18 cellular contexts compared by ENCODE assay signal in genomic region chr5:15757103-15757502, GRCh38.
DNase-seq lines count a peak whose midpoint lies in the region; ATAC-seq and TF ChIP-seq lines count a peak whose summit lies in the region.
"Had no signal": no experiment of that assay in that cellular context is flagged by ENCODE, and none has a peak within 500 bp of the region (broad histone marks: within the 10 kb centered on the region; RNA-seq: fewer than 3 reads in every experiment).

No MANE protein-coding gene starts in this region.

- H4K5ac ChIP-seq in IMR-90 (ENCODE audit: low read depth, low read length): no peak overlapping the region

- POLR2A ChIA-PET in IMR-90 (lab: Charles Lee; ENCODE audit: unreplicated experiment): no interaction called here

- H3K4me1 ChIP-seq in IMR-90 (ENCODE audit: control insufficient read depth, insufficient read depth, low read length) (no peaks in the 10 kb centered on the region), mesodermal cell (ENCODE audit: control insufficient read depth, insufficient read depth, low read length, poor library complexity, severe bottlenecking) (peaks cover 20% of the 10 kb centered on the region)
- H3K4me1 ChIP-seq: colonic mucosa had no signal

- H3K27ac ChIP-seq in IMR-90 (ENCODE audit: insufficient read depth, low read length): no peak overlapping the region
- H3K27ac ChIP-seq in mesodermal cell (ENCODE audit: low read depth, low read length, severe bottlenecking): peak overlapping the region; percentile 72
- H3K27ac ChIP-seq: colonic mucosa had no signal

- no peak overlapping the region for H2BK15ac ChIP-seq in IMR-90 (ENCODE audit: low read depth, low read length)

- H3K9ac ChIP-seq in IMR-90 (ENCODE audit: low read depth, low read length): no peak overlapping the region

- intact Hi-C loops in IMR-90 (cut with micrococcal nuclease): no loop called here

- no peak overlapping the region for H2BK20ac ChIP-seq in IMR-90 (ENCODE audit: low read depth, low read length)

- no TSS peak for BruUV-seq in IMR-90 (replicated peaks; lab: Mats Ljungman, UMichigan)

- H4K20me1 ChIP-seq in IMR-90 (ENCODE audit: insufficient read depth, low read length): peaks cover 5% of the 10 kb centered on the region

- peaks cover 5 to 16% of the 10 kb centered on the region in 2 experiments; a peak in 3 of 4 replicates for H3K79me1 ChIP-seq in IMR-90 (ENCODE audit: low read depth in 1 of 2, low read length in 2 of 2)

- in situ Hi-C loops in IMR-90 (cut with MboI; ENCODE audit: low sequenced_read_pairs): no loop called here

- H3K9me3 ChIP-seq in IMR-90 (ENCODE audit: control insufficient read depth, insufficient read depth, low read length) (peaks cover 2% of the 10 kb centered on the region), mesodermal cell (ENCODE audit: control insufficient read depth, low read length) (peaks cover 13% of the 10 kb centered on the region)
- H3K9me3 ChIP-seq: colonic mucosa had no signal

- TF ChIP-seq POLR2A in IMR-90 (IDR thresholded peaks at IDR 0.05; ENCODE audit: low read depth, low read length): no peak

- H3K4me2 ChIP-seq in IMR-90 (ENCODE audit: low read depth, low read length): no peak overlapping the region

- TF ChIP-seq RAD21 in IMR-90 (IDR thresholded peaks at IDR 0.05; ENCODE audit: low read length): no peak

- no peak overlapping the region for H3K18ac ChIP-seq in IMR-90 (ENCODE audit: low read depth, low read length)

- dilution Hi-C loops in IMR-90 (cut with HindIII; ENCODE audit: low sequenced_read_pairs, unreplicated experiment): no loop called here

- H2AFZ ChIP-seq in IMR-90 (replicated peaks; ENCODE audit: low read length, poor library complexity): no peak overlapping the region

- no peak overlapping the region for H2AK9ac ChIP-seq in IMR-90 (replicated peaks; ENCODE audit: low read depth, low read length, poor library complexity)

- peak; percentile 82 for ATAC-seq in IMR-90 (ENCODE audit: low read depth)
- ATAC-seq in HG03175 (IDR thresholded peaks at IDR 0.05; ENCODE audit: unreplicated experiment): no peak
- ATAC-seq: activated CD4-positive, alpha-beta T cell treated with anti-CD3 and anti-CD28 coated beads for 36 hours; Panc1 had no signal

- WGBS in IMR-90 (ENCODE audit: extremely low coverage in 2 of 2, insufficient read length in 1 of 2), 2 experiments: no CpG with 5 or more reads among the region's 1 CpG
- 29 to 40% methylated on average over 1 of the region's 1 CpG for WGBS in mesodermal cell (ENCODE audit: insufficient coverage in 2 of 2), 2 experiments

- H3K56ac ChIP-seq in IMR-90 (ENCODE audit: extremely low read depth, insufficient read depth, low read length): no peak overlapping the region

- no peak overlapping the region for H4K91ac ChIP-seq in IMR-90 (ENCODE audit: insufficient read depth, low read depth, low read length)

- CTCF ChIA-PET in IMR-90 (lab: Yijun Ruan, JAX): interaction anchor here (0.7 kb wide), 2 partner anchors 665 to 860 kb away, joined by 3 to 4 read pairs; no protein-coding TSS in a partner anchor

- no peak for TF ChIP-seq CTCF in AG10803 (conservative IDR thresholded peaks at IDR 0.05; ENCODE audit: low read length)
- TF ChIP-seq CTCF in IMR-90 (conservative IDR thresholded peaks at IDR 0.05; ENCODE audit: low read depth, low read length): no peak

- no peaks in the 10 kb centered on the region for H3K27me3 ChIP-seq in IMR-90 (ENCODE audit: control insufficient read depth, insufficient read depth, low read length)
- H3K27me3 ChIP-seq: colonic mucosa had no signal

- H3K4ac ChIP-seq in IMR-90 (ENCODE audit: low read depth, low read length): no peak overlapping the region

- no peak overlapping the region for H3K14ac ChIP-seq in IMR-90 (replicated peaks; ENCODE audit: low read depth, low read length)

- H3K36me3 ChIP-seq in IMR-90 (ENCODE audit: control insufficient read depth, insufficient read depth, low read length) (no peaks in the 10 kb centered on the region), mesodermal cell (ENCODE audit: control insufficient read depth, insufficient read depth, low read length) (no peaks in the 10 kb centered on the region)
- H3K36me3 ChIP-seq: colonic mucosa had no signal

- H2AK5ac ChIP-seq in IMR-90 (ENCODE audit: low read depth, low read length): no peak overlapping the region

- H2BK5ac ChIP-seq in IMR-90 (ENCODE audit: low read depth, low read length, poor library complexity, severe bottlenecking): no peak overlapping the region

- H4K8ac ChIP-seq in IMR-90 (ENCODE audit: low read depth in 2 of 2, low read length in 2 of 2): no peak overlapping the region

- no peak overlapping the region for H3K4me3 ChIP-seq in AG10803 (ENCODE audit: low read length)
- no peak overlapping the region for H3K4me3 ChIP-seq in IMR-90 (ENCODE audit: insufficient read depth, low read depth, low read length)
- H3K4me3 ChIP-seq in mesodermal cell (ENCODE audit: extremely low read depth, insufficient read depth, low read length, poor library complexity, severe bottlenecking): no peak overlapping the region
- H3K4me3 ChIP-seq: colonic mucosa had no signal

- H3K23ac ChIP-seq in IMR-90 (ENCODE audit: low read depth, low read length): no peak overlapping the region

- H2BK120ac ChIP-seq in IMR-90 (ENCODE audit: low read depth, low read length): no peak overlapping the region

- DNase-seq in AG10803 (ENCODE audit: low read depth): peak; percentile 91
- peak; percentile 64 for DNase-seq in IMR-90
- peak; percentile 31 for DNase-seq in fibroblast of gingiva (ENCODE audit: low read depth)
- no peak for DNase-seq in DMS53 (lab: John Stamatoyannopoulos, UW)
- no peak for DNase-seq in NCI-H2171 (lab: John Stamatoyannopoulos, UW)
- no peak for DNase-seq in NCI-H187 treated with DMSO at 0.1 percent for 48 hours (lab: John Stamatoyannopoulos, UW)
- DNase-seq: activated CD4-positive, alpha-beta T cell treated with anti-CD3 and anti-CD28 coated beads for 36 hours; activated effector memory CD4-positive, alpha-beta T cell treated with anti-CD3 and anti-CD28 coated beads, Interleukin-2, amount 50 U/mL, for 16 hours; aorta; colonic mucosa; KG1; NCI-H1092; NCI-H2171 treated with DMSO at 0.1 percent for 48 hours; stimulated activated naive CD4-positive, alpha-beta T cell; T1000 had no signal

- H3K9me1 ChIP-seq in IMR-90 (ENCODE audit: insufficient read depth, low read length): no peaks in the 10 kb centered on the region

TF ChIP-seq in IMR-90, 13 proteins besides CTCF, POLR2A, EP300 and RAD21:
- no peak for TF ChIP-seq MAZ (IDR thresholded peaks at IDR 0.05; ENCODE audit: borderline replicate concordance, low read depth, low read length)
- peak; percentile 92 for TF ChIP-seq CEBPB (IDR thresholded peaks at IDR 0.05; ENCODE audit: low read depth, low read length)

Comparison
In these comparisons a context has a peak if more than half of its experiments do, and no peak if none do; other contexts are left out.
1. DNase-seq: peak in AG10803 (single experiment), IMR-90 (single experiment) and fibroblast of gingiva (single experiment); none in DMS53 (single experiment), NCI-H2171 (single experiment) and NCI-H187 treated with DMSO at 0.1 percent for 48 hours (single experiment).